In genomic region chr11:18188796-18189195, GRCh38 we compare ENCODE assay signal across 9 cellular contexts. TPM values are rescaled to one million over a fixed set of nuclear protein-coding genes. Genes with fewer than 3 reads are reported as not detected.
"Had no signal": no experiment of that assay in that cellular context is flagged by ENCODE, and none has a peak within 500 bp of the region (broad histone marks: within the 10 kb centered on the region; RNA-seq: fewer than 3 reads in every experiment).

No MANE protein-coding gene starts in this region.

- H3K4me2 ChIP-seq: GM23338 had no signal

- H3K4me3 ChIP-seq: GM23338 had no signal

- H3K27ac Mint-ChIP-seq: GM23338, H9, IgD-negative memory B cell had no signal

- H3K4me3 Mint-ChIP-seq: GM23338, H9, IgD-negative memory B cell had no signal

- H3K9me3 Mint-ChIP-seq: GM23338, H9, IgD-negative memory B cell had no signal

- FAIRE-seq: H1, H54, HepG2 had no signal

- H3K36me3 Mint-ChIP-seq: IgD-negative memory B cell had no signal

- ATAC-seq: GM23338, HepG2 had no signal

- DNase-seq: H9, HCEC 1CT, KBM-7 had no signal

RNA-seq across cellular contexts. Expression of gene MRGPRX4, which starts 16.2 kb away (rescaled TPM):
- total RNA-seq: GM23338, H1, H9, HT-29 had no signal
- polyA plus RNA-seq: GM23338, H1, IgD-negative memory B cell had no signal

RNA-seq across cellular contexts. Expression of gene SAA4, which starts 47.8 kb away (rescaled TPM):
- total RNA-seq: GM23338, H1, H9, HT-29 had no signal
- polyA plus RNA-seq: GM23338, H1, IgD-negative memory B cell had no signal

RNA-seq across cellular contexts. Expression of gene MRGPRX3, which starts 56.4 kb away (rescaled TPM):
- total RNA-seq: GM23338, H1, H9, HepG2, HT-29 had no signal
- polyA plus RNA-seq: GM23338, H1, IgD-negative memory B cell had no signal

RNA-seq across cellular contexts. Expression of gene SAA2, which starts 59.7 kb away (rescaled TPM):
- total RNA-seq: GM23338, H1, H9, HT-29 had no signal
- polyA plus RNA-seq: GM23338, H1, HepG2 had no signal
